ENCODE assay signal across 4 cellular contexts in the genomic region with DNA sequence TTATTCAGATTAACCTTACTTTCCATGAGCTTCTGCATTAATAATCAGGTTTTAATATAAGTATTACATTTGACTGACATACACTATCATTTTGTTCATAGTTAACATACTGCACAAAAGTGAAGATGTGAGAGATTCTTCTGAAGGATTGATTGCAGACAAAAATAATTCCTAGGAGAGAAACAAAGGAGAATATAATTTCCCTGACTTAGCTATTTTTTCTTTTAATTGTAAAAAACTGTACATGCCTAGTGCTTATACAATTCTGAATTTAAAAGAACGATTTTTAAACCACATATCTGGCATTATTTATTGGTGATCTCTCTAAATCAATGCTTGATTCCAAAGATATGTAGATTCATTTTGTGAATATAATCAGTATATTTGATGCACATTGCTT.
TF ChIP-seq lines count a peak whose summit lies in the region.

No MANE protein-coding gene starts in this region.

TF ChIP-seq in HepG2, 621 proteins besides CTCF, POLR2A, EP300 and RAD21 (continues in another document):
- TF ChIP-seq, protein P1, sequence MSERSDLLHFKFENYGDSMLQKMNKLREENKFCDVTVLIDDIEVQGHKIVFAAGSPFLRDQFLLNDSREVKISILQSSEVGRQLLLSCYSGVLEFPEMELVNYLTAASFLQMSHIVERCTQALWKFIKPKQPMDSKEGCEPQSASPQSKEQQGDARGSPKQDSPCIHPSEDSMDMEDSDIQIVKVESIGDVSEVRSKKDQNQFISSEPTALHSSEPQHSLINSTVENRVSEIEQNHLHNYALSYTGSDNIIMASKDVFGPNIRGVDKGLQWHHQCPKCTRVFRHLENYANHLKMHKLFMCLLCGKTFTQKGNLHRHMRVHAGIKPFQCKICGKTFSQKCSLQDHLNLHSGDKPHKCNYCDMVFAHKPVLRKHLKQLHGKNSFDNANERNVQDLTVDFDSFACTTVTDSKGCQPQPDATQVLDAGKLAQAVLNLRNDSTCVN (CRISPR knock-in tag; IDR thresholded peaks at IDR 0.05; ENCODE audit: borderline replicate concordance), result no peak
- peak; percentile 4 to 66; a peak in 2 of 4 replicates for TF ChIP-seq MAFK (conservative IDR thresholded peaks at IDR 0.05 in 1 of 2, IDR thresholded peaks at IDR 0.05 in 1 of 2; ENCODE audit: low read length in 2 of 2)
- TF ChIP-seq ARNT2 (CRISPR knock-in tag; IDR thresholded peaks at IDR 0.05; ENCODE audit: low read depth), result no peak
- TF ChIP-seq, protein P2, sequence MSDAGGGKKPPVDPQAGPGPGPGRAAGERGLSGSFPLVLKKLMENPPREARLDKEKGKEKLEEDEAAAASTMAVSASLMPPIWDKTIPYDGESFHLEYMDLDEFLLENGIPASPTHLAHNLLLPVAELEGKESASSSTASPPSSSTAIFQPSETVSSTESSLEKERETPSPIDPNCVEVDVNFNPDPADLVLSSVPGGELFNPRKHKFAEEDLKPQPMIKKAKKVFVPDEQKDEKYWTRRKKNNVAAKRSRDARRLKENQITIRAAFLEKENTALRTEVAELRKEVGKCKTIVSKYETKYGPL (CRISPR knock-in tag; IDR thresholded peaks at IDR 0.05), result no peak
- no peak for TF ChIP-seq ZNF674 (CRISPR knock-in tag; IDR thresholded peaks at IDR 0.05; ENCODE audit: low read depth)
- TF ChIP-seq AHR (CRISPR knock-in tag; IDR thresholded peaks at IDR 0.05), result no peak
- TF ChIP-seq ZNF75D (CRISPR knock-in tag; IDR thresholded peaks at IDR 0.05; ENCODE audit: borderline replicate concordance), result no peak
- no peak for TF ChIP-seq ZNF296 (CRISPR knock-in tag; conservative IDR thresholded peaks at IDR 0.05)
- no peak for TF ChIP-seq ZNF343 (CRISPR knock-in tag; IDR thresholded peaks at IDR 0.05)
- TF ChIP-seq ETV5 (CRISPR knock-in tag; IDR thresholded peaks at IDR 0.05; ENCODE audit: borderline replicate concordance), result no peak
- no peak for TF ChIP-seq ZNF724P (CRISPR knock-in tag; IDR thresholded peaks at IDR 0.05; ENCODE audit: borderline replicate concordance)
- TF ChIP-seq, protein P3, sequence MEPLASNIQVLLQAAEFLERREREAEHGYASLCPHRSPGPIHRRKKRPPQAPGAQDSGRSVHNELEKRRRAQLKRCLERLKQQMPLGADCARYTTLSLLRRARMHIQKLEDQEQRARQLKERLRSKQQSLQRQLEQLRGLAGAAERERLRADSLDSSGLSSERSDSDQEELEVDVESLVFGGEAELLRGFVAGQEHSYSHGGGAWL (CRISPR knock-in tag; IDR thresholded peaks at IDR 0.05), result no peak
- peak; percentile 21; the same call in 1 of the 2 replicates for TF ChIP-seq MAFF (IDR thresholded peaks at IDR 0.05; ENCODE audit: low read depth, low read length)
- no peak for TF ChIP-seq MEIS1 (CRISPR knock-in tag; IDR thresholded peaks at IDR 0.05; ENCODE audit: borderline replicate concordance)

TF ChIP-seq in A549, 52 proteins besides CTCF, POLR2A, EP300 and RAD21:
- no peak for TF ChIP-seq JUNB (IDR thresholded peaks at IDR 0.05)
- TF ChIP-seq MAFK (IDR thresholded peaks at IDR 0.05; ENCODE audit: partially characterized antibody), result peak; percentile 52

TF ChIP-seq in K562, 482 proteins besides CTCF, POLR2A, EP300 and RAD21:
- TF ChIP-seq HNRNPH1 (optimal IDR thresholded peaks at IDR 0.05; ENCODE audit: low read depth, low read length) (no peak), SRF (CRISPR knock-in tag; IDR thresholded peaks at IDR 0.05) (no peak), BCOR (IDR thresholded peaks at IDR 0.05) (no peak), ZNF316 (IDR thresholded peaks at IDR 0.05) (peak; percentile 41; the same call in 1 of the 2 replicates)

TF ChIP-seq in neural cell, 6 proteins besides CTCF, POLR2A, EP300 and RAD21:
- TF ChIP-seq, protein P4, sequence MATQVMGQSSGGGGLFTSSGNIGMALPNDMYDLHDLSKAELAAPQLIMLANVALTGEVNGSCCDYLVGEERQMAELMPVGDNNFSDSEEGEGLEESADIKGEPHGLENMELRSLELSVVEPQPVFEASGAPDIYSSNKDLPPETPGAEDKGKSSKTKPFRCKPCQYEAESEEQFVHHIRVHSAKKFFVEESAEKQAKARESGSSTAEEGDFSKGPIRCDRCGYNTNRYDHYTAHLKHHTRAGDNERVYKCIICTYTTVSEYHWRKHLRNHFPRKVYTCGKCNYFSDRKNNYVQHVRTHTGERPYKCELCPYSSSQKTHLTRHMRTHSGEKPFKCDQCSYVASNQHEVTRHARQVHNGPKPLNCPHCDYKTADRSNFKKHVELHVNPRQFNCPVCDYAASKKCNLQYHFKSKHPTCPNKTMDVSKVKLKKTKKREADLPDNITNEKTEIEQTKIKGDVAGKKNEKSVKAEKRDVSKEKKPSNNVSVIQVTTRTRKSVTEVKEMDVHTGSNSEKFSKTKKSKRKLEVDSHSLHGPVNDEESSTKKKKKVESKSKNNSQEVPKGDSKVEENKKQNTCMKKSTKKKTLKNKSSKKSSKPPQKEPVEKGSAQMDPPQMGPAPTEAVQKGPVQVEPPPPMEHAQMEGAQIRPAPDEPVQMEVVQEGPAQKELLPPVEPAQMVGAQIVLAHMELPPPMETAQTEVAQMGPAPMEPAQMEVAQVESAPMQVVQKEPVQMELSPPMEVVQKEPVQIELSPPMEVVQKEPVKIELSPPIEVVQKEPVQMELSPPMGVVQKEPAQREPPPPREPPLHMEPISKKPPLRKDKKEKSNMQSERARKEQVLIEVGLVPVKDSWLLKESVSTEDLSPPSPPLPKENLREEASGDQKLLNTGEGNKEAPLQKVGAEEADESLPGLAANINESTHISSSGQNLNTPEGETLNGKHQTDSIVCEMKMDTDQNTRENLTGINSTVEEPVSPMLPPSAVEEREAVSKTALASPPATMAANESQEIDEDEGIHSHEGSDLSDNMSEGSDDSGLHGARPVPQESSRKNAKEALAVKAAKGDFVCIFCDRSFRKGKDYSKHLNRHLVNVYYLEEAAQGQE (IDR thresholded peaks at IDR 0.05; ENCODE audit: borderline replicate concordance), result no peak
- no peak for TF ChIP-seq POLR2AphosphoS5 (IDR thresholded peaks at IDR 0.05)
- no peak for TF ChIP-seq SMC3 (conservative IDR thresholded peaks at IDR 0.05; ENCODE audit: poor library complexity)
- no peak for TF ChIP-seq TAF1 (IDR thresholded peaks at IDR 0.05; ENCODE audit: low read depth)
